In genomic region chr16:27220120-27220519, GRCh38 we compare ENCODE assay signal across 21 cellular contexts. TPM values are rescaled to one million over a fixed set of nuclear protein-coding genes. Genes with fewer than 3 reads are reported as not detected.
DNase-seq lines count a peak whose midpoint lies in the region; ATAC-seq and TF ChIP-seq lines count a peak whose summit lies in the region.
"Had no signal": no experiment of that assay in that cellular context is flagged by ENCODE, and none has a peak within 500 bp of the region (broad histone marks: within the 10 kb centered on the region; RNA-seq: fewer than 3 reads in every experiment).

No MANE protein-coding gene starts in this region.

- H3K9me3 Mint-ChIP-seq in activated T-helper 17 cell treated with anti-CD3 and anti-CD28 coated beads, Interleukin-2, amount 50 U/mL, for 72 hours: no peaks in the 10 kb centered on the region
- no peaks in the 10 kb centered on the region for H3K9me3 Mint-ChIP-seq in naive thymus-derived CD4-positive, alpha-beta T cell
- H3K9me3 Mint-ChIP-seq: CD4-positive, alpha-beta T cell; CD8-positive, alpha-beta T cell had no signal

- no peak overlapping the region for H3K4me3 Mint-ChIP-seq in activated T-helper 17 cell treated with anti-CD3 and anti-CD28 coated beads, Interleukin-2, amount 50 U/mL, for 72 hours
- H3K4me3 Mint-ChIP-seq in naive thymus-derived CD4-positive, alpha-beta T cell: no peak overlapping the region
- H3K4me3 Mint-ChIP-seq: CD4-positive, alpha-beta T cell; CD8-positive, alpha-beta T cell had no signal

- H3K4me1 Mint-ChIP-seq in activated T-helper 17 cell treated with anti-CD3 and anti-CD28 coated beads, Interleukin-2, amount 50 U/mL, for 72 hours: peaks cover 5% of the 10 kb centered on the region
- peaks cover 0 to 12% (median 6%) of the 10 kb centered on the region in 7 donors for H3K4me1 Mint-ChIP-seq in naive thymus-derived CD4-positive, alpha-beta T cell

- H3K27me3 ChIP-seq in BLaER1 (no peaks in the 10 kb centered on the region), H7 (ENCODE audit: control insufficient read depth, insufficient read depth, low read length) (no peaks in the 10 kb centered on the region)
- H3K27me3 ChIP-seq in naive thymus-derived CD4-positive, alpha-beta T cell (ENCODE audit: control insufficient read depth in 2 of 2, insufficient read depth in 2 of 2, low read length in 2 of 2): no peaks in the 10 kb centered on the region
- H3K27me3 ChIP-seq: BE2C had no signal

- peak; percentile 18 for DNase-seq in GM13976 (ENCODE audit: low spot score)
- DNase-seq in naive thymus-derived CD4-positive, alpha-beta T cell: no peak
- no peak for DNase-seq in H7
- no peak for DNase-seq in DMS79 (lab: John Stamatoyannopoulos, UW)
- DNase-seq in NCI-H146 (lab: John Stamatoyannopoulos, UW): no peak
- DNase-seq: 8988T; ACHN; BE2C; Caco-2; Calu3; CD4-positive, alpha-beta T cell; CD8-positive, alpha-beta T cell; DND-41; EL; GDM1 had no signal

- CTCF ChIA-PET in naive thymus-derived CD4-positive, alpha-beta T cell (lab: Charles Lee): no interaction called here

- peak overlapping the region; percentile 78 for H3K4me2 ChIP-seq in BLaER1

- peaks cover 24% of the 10 kb centered on the region for H3K36me3 Mint-ChIP-seq in activated T-helper 17 cell treated with anti-CD3 and anti-CD28 coated beads, Interleukin-2, amount 50 U/mL, for 72 hours (ENCODE audit: low read depth)
- H3K36me3 Mint-ChIP-seq in naive thymus-derived CD4-positive, alpha-beta T cell: peaks cover under 1 to 33% (median 4%) of the 10 kb centered on the region in 5 donors

- no peak overlapping the region for H3K9ac ChIP-seq in BLaER1

- H3K27ac ChIP-seq in BLaER1: 0 out of 2 replicates have a peak overlapping the region, but pooled peaks have one; percentile 86
- no peak overlapping the region for H3K27ac ChIP-seq in naive thymus-derived CD4-positive, alpha-beta T cell (ENCODE audit: low read depth, low read length)
- H3K27ac ChIP-seq: C4-2B had no signal

- peak overlapping the region; percentile 25 for H3K27ac Mint-ChIP-seq in activated T-helper 17 cell treated with anti-CD3 and anti-CD28 coated beads, Interleukin-2, amount 50 U/mL, for 72 hours
- peak overlapping the region in 6 of 9 donors; percentile 8 to 80 (median 16) for H3K27ac Mint-ChIP-seq in naive thymus-derived CD4-positive, alpha-beta T cell
- H3K27ac Mint-ChIP-seq: CD4-positive, alpha-beta T cell; CD8-positive, alpha-beta T cell had no signal

- in situ Hi-C loops in GM13976 (cut with MboI; ENCODE audit: low sequenced_read_pairs, unreplicated experiment): no loop called here

- no peak for ATAC-seq in activated T-helper 17 cell treated with anti-CD3 and anti-CD28 coated beads, Interleukin-2, amount 50 U/mL, for 72 hours (replicated peaks)
- no peak for ATAC-seq in naive thymus-derived CD4-positive, alpha-beta T cell
- no peak for ATAC-seq in GM18907 (IDR thresholded peaks at IDR 0.05; ENCODE audit: unreplicated experiment)
- ATAC-seq: CD8-positive, alpha-beta T cell; GM12878 had no signal

- no peaks in the 10 kb centered on the region for H3K9me3 ChIP-seq in BLaER1
- H3K9me3 ChIP-seq in naive thymus-derived CD4-positive, alpha-beta T cell (ENCODE audit: control insufficient read depth in 2 of 3, low read length in 3 of 3): no peaks in the 10 kb centered on the region
- H3K9me3 ChIP-seq: BE2C; BLaER1 treated with 17β-estradiol and CSF1 and Interleukin-3, amounts not matched to agents 10 nM and 100 nM; Caco-2 had no signal

- intact Hi-C loops in naive thymus-derived CD4-positive, alpha-beta T cell (cut with micrococcal nuclease): no loop called here

- POLR2A ChIA-PET in naive thymus-derived CD4-positive, alpha-beta T cell (lab: Charles Lee): interaction anchor here (0.6 to 8.5 kb wide), 4 partner anchors 10 to 95 kb away, joined by 3 to 48 read pairs (median 4); partner anchors contain the start of gene KDM8

- H4K20me1 ChIP-seq in BLaER1: no peaks in the 10 kb centered on the region

- H3K4me3 ChIP-seq in BLaER1 (no peak overlapping the region), H7 (ENCODE audit: insufficient read depth, low read depth, low read length) (no peak overlapping the region)
- H3K4me3 ChIP-seq in naive thymus-derived CD4-positive, alpha-beta T cell (ENCODE audit: low read length): no peak overlapping the region
- H3K4me3 ChIP-seq: BLaER1 treated with 17β-estradiol and CSF1 and Interleukin-3, amounts not matched to agents 10 nM and 100 nM; GM12878 had no signal

- H3K27me3 Mint-ChIP-seq in activated T-helper 17 cell treated with anti-CD3 and anti-CD28 coated beads, Interleukin-2, amount 50 U/mL, for 72 hours: no peaks in the 10 kb centered on the region
- H3K27me3 Mint-ChIP-seq in naive thymus-derived CD4-positive, alpha-beta T cell: no peaks in the 10 kb centered on the region
- H3K27me3 Mint-ChIP-seq: CD4-positive, alpha-beta T cell had no signal

- TF ChIP-seq CTCF in GM13976 (IDR thresholded peaks at IDR 0.05; ENCODE audit: borderline replicate concordance, control extremely low read depth, extremely low read depth, insufficient read depth, missing control alignments): no peak

- H3K4me1 ChIP-seq in BLaER1: peaks cover 71% of the 10 kb centered on the region
- H3K4me1 ChIP-seq in naive thymus-derived CD4-positive, alpha-beta T cell (ENCODE audit: control insufficient read depth in 2 of 2, insufficient read depth in 2 of 2, low read length in 2 of 2): no peaks in the 10 kb centered on the region
- H3K4me1 ChIP-seq: Caco-2 had no signal

- H3K36me3 ChIP-seq in BLaER1: peaks cover 37% of the 10 kb centered on the region
- peaks cover 0 to 82% (median 0%) of the 10 kb centered on the region in 3 experiments for H3K36me3 ChIP-seq in naive thymus-derived CD4-positive, alpha-beta T cell (ENCODE audit: control insufficient read depth in 2 of 3, insufficient read depth in 3 of 3, low read length in 3 of 3)
- H3K36me3 ChIP-seq in H7 (replicated peaks; ENCODE audit: control insufficient read depth, insufficient read depth, low read length): no peaks in the 10 kb centered on the region; the same call in none of the 2 replicates
- H3K36me3 ChIP-seq: BE2C had no signal

RNA-seq across cellular contexts. Expression of gene KDM8, which starts 16.8 kb away (rescaled TPM):
- 1 to 10 TPM; 7.7 to 9.1 TPM for total RNA-seq in activated T-helper 17 cell treated with anti-CD3 and anti-CD28 coated beads, Interleukin-2, amount 50 U/mL, for 72 hours
- total RNA-seq in naive thymus-derived CD4-positive, alpha-beta T cell: 10 to 100 TPM; 15.6 to 34.4 (median 19.0) TPM
- polyA plus RNA-seq in naive thymus-derived CD4-positive, alpha-beta T cell: 10 to 100 TPM in 1 of 2 donors, 1 to 10 TPM in 1; 10.0 to 15.4 TPM
- total RNA-seq in H7 (2014; rRNA removed; shearing (Covaris generic)): 7.6 and 12.2 TPM in 2 replicates

RNA-seq across cellular contexts. Expression of gene NSMCE1, which starts 48.5 kb away (rescaled TPM):
- 10 to 100 TPM; 59.6 to 99.8 TPM for total RNA-seq in activated T-helper 17 cell treated with anti-CD3 and anti-CD28 coated beads, Interleukin-2, amount 50 U/mL, for 72 hours
- 100 to 1,000 TPM in 1 of 5 experiments, 10 to 100 TPM in 4; 45.5 to 106 (median 70.2) TPM for total RNA-seq in naive thymus-derived CD4-positive, alpha-beta T cell
- 100 to 1,000 TPM; 200 to 220 TPM for polyA plus RNA-seq in naive thymus-derived CD4-positive, alpha-beta T cell
- 22.8 and 24.7 TPM in 2 replicates for total RNA-seq in H7 (2014; rRNA removed; shearing (Covaris generic))
